11 cellular contexts compared by ENCODE assay signal in genomic region chr17:43517161-43517560, GRCh38.
DNase-seq lines count a peak whose midpoint lies in the region; ATAC-seq and TF ChIP-seq lines count a peak whose summit lies in the region.
"Had no signal": no experiment of that assay in that cellular context is flagged by ENCODE, and none has a peak within 500 bp of the region (broad histone marks: within the 10 kb centered on the region; RNA-seq: fewer than 3 reads in every experiment).

No MANE protein-coding gene starts in this region.

- H3K36me3 ChIP-seq in OCI-LY3 (replicated peaks; ENCODE audit: low read depth, low read length) = peaks cover 42% of the 10 kb centered on the region

- H3K27me3 Mint-ChIP-seq in memory B cell = no peaks in the 10 kb centered on the region
- H3K27me3 Mint-ChIP-seq: CD4-positive, alpha-beta memory T cell had no signal

- no peaks in the 10 kb centered on the region; the same call in 1 of the 2 replicates for H3K79me2 ChIP-seq in OCI-LY3 (ENCODE audit: low read length)

- peak overlapping the region; percentile 96 for H3K27ac ChIP-seq in OCI-LY3 (ENCODE audit: low read length)
- H3K27ac ChIP-seq: suprapubic skin had no signal

- peak overlapping the region; percentile 73 for H3K27ac Mint-ChIP-seq in memory B cell
- H3K27ac Mint-ChIP-seq: CD4-positive, alpha-beta memory T cell had no signal

- H3K4me3 Mint-ChIP-seq in memory B cell = no peak overlapping the region
- H3K4me3 Mint-ChIP-seq: CD4-positive, alpha-beta memory T cell had no signal

- peaks cover 40% of the 10 kb centered on the region for H3K4me1 ChIP-seq in OCI-LY3 (ENCODE audit: low read length)
- H3K4me1 ChIP-seq: suprapubic skin had no signal

- TF ChIP-seq CTCF in GM12865 (IDR thresholded peaks at IDR 0.05; ENCODE audit: insufficient read depth, low read depth, low read length, missing control alignments) (no peak), OCI-LY3 (IDR thresholded peaks at IDR 0.05; ENCODE audit: low read depth, low read length) (no peak)

- H4K20me1 ChIP-seq in OCI-LY3 (ENCODE audit: insufficient read depth, low read length) = peaks cover 4% of the 10 kb centered on the region

- H3K36me3 Mint-ChIP-seq in memory B cell = peaks cover 43% of the 10 kb centered on the region

- 0 out of 2 replicates have a peak overlapping the region, but pooled peaks have one; percentile 33 for H2AFZ ChIP-seq in OCI-LY3 (ENCODE audit: low read depth, low read length)

- H3K4me2 ChIP-seq in OCI-LY3 (ENCODE audit: low read length) = peak overlapping the region; percentile 87

- H3K4me1 Mint-ChIP-seq in memory B cell = peaks cover 7% of the 10 kb centered on the region

- DNase-seq in GM12865 (ENCODE audit: low read depth) (peak; percentile 73), memory B cell (ENCODE audit: low spot score in 2 of 2) (no peak), NOMO-1 (lab: John Stamatoyannopoulos, UW; ENCODE audit: unreplicated experiment in 2 of 2) (no peak), Ammon's horn (ENCODE audit: low spot score) (no peak)
- DNase-seq: CD4-positive, alpha-beta memory T cell; NCI-H524 had no signal

- peak overlapping the region; percentile 60 for H3K9ac ChIP-seq in OCI-LY3 (ENCODE audit: low read length)

- H3K27me3 ChIP-seq in OCI-LY3 (ENCODE audit: low read depth, low read length) = no peaks in the 10 kb centered on the region
- H3K27me3 ChIP-seq: suprapubic skin had no signal

- H3K4me3 ChIP-seq in GM12865 (ENCODE audit: low read depth, low read length) (peak overlapping the region; percentile 10; the same call in 1 of the 2 replicates), OCI-LY3 (ENCODE audit: low read length) (peak overlapping the region; percentile 61)
- H3K4me3 ChIP-seq: suprapubic skin had no signal

- peak; percentile 49 for ATAC-seq in GM21381 (IDR thresholded peaks at IDR 0.05; ENCODE audit: unreplicated experiment)
- no peak for ATAC-seq in memory B cell (ENCODE audit: low read depth)
- no peak for ATAC-seq in GM18520 (IDR thresholded peaks at IDR 0.05; ENCODE audit: unreplicated experiment)
- no peak for ATAC-seq in HG03175 (IDR thresholded peaks at IDR 0.05; ENCODE audit: unreplicated experiment)

- no peaks in the 10 kb centered on the region for H3K9me3 Mint-ChIP-seq in memory B cell
- H3K9me3 Mint-ChIP-seq: CD4-positive, alpha-beta memory T cell had no signal

- H3K9me3 ChIP-seq in OCI-LY3 (ENCODE audit: insufficient read depth, low read length) = no peaks in the 10 kb centered on the region
- H3K9me3 ChIP-seq: suprapubic skin had no signal
